Comparison of ENCODE assay signal across 7 cellular contexts in the genomic region with DNA sequence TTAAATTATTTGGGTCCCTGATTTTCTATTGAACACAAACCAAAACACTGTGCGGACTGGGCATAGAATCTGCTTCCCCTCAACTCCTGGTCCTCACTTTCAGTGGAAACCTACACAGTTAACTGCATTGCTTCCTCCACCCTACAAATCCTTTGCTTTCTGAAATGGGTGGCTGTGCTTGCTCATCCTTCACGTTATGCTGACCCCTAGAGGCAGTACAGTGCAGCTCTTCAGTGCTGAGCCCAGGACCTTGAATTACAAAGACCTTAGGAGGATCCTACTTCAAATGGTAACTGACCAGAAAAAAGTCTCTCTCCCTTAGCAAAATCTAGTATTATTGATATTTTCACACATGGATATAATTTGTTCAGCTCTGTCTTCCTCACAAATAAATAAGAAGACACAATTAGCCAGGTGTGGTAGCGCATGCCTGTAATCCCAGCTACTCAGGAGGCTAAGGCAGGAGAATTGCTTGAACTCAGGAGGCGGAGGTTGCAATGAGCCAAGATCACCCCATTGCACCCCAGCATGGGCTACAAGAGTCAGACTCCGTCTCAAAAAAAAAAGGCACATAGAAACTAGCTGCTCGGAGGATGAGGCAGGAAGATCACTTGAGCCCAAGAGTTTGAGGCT.
DNase-seq lines count a peak whose midpoint lies in the region; ATAC-seq, FAIRE-seq and TF ChIP-seq lines count a peak whose summit lies in the region.

No MANE protein-coding gene starts in this region.

- no peak overlapping the region for H3K4me3 ChIP-seq in KMS-11 (IDR thresholded peaks at IDR 0.05; ENCODE audit: insufficient read depth, low read depth, low read length)
- H3K4me3 ChIP-seq in Peyer's patch: no peak overlapping the region
- no peak overlapping the region for H3K4me3 ChIP-seq in kidney (ENCODE audit: low read length in 2 of 2)

- in situ Hi-C loops in T47D (cut with HindIII; ENCODE audit: low pct_unique_long_range_greater_than_20kb, low sequenced_read_pairs): no loop called here

- peak in 1 of 3 donors; percentile 58 for DNase-seq in Peyer's patch
- DNase-seq in T47D (ENCODE audit: low read depth in 1 of 2, low spot score in 1 of 2): peak; percentile 54 to 64
- no peak for DNase-seq in kidney
- DNase-seq in stromal cell of bone marrow (ENCODE audit: low read depth): peak; percentile 44

- no peak for FAIRE-seq in kidney (lab: Jason Lieb, UNC)

- H3K27ac ChIP-seq in KMS-11 (no peak overlapping the region), Peyer's patch (no peak overlapping the region), kidney (ENCODE audit: low read depth in 2 of 2, low read length in 2 of 2) (no peak overlapping the region)

- no peaks in the 10 kb centered on the region for H3K36me3 ChIP-seq in KMS-11 (ENCODE audit: insufficient read depth)
- peaks cover 0 to 35% (median 0%) of the 10 kb centered on the region in 3 donors for H3K36me3 ChIP-seq in Peyer's patch
- peaks cover 13 to 20% of the 10 kb centered on the region in 2 donors for H3K36me3 ChIP-seq in kidney (ENCODE audit: control insufficient read depth in 1 of 2, insufficient read depth in 2 of 2, low read length in 2 of 2)

- no peaks in the 10 kb centered on the region for H4K20me1 ChIP-seq in KMS-11 (ENCODE audit: insufficient read depth)

- no peaks in the 10 kb centered on the region for H3K4me1 ChIP-seq in KMS-11 (ENCODE audit: low read depth, poor library complexity, severe bottlenecking)
- no peaks in the 10 kb centered on the region for H3K4me1 ChIP-seq in Peyer's patch
- no peaks in the 10 kb centered on the region for H3K4me1 ChIP-seq in kidney (ENCODE audit: control insufficient read depth in 1 of 2, insufficient read depth in 1 of 2, low read depth in 1 of 2, low read length in 2 of 2)

- no peaks in the 10 kb centered on the region for H3K9me3 ChIP-seq in Peyer's patch
- H3K9me3 ChIP-seq in kidney (ENCODE audit: control insufficient read depth in 1 of 2, low read length in 2 of 2): no peaks in the 10 kb centered on the region

- TF ChIP-seq POLR2A in Peyer's patch (IDR thresholded peaks at IDR 0.05): no peak

- H3K4me2 ChIP-seq in KMS-11: no peak overlapping the region

- H3K27me3 ChIP-seq in KMS-11 (ENCODE audit: insufficient read depth, low read depth) (no peaks in the 10 kb centered on the region), Peyer's patch (no peaks in the 10 kb centered on the region)

- intact Hi-C loops in kidney (cut with DNase I): no loop called here

- H3K9ac ChIP-seq in KMS-11 (no peak overlapping the region), kidney (ENCODE audit: low read length in 2 of 2) (no peak overlapping the region)

- no peaks in the 10 kb centered on the region for H3K79me2 ChIP-seq in KMS-11 (ENCODE audit: insufficient read depth, low read depth)

- peak; percentile 76 for ATAC-seq in GM21737 (IDR thresholded peaks at IDR 0.05; ENCODE audit: unreplicated experiment)

- no peak overlapping the region for H2AFZ ChIP-seq in KMS-11 (ENCODE audit: low read depth)

- TF ChIP-seq CTCF in GM12801 (IDR thresholded peaks at IDR 0.05; ENCODE audit: extremely low read depth, insufficient read length) (peak; percentile 72), KMS-11 (conservative IDR thresholded peaks at IDR 0.05; ENCODE audit: low read depth, low read length) (peak; percentile 39), Peyer's patch (IDR thresholded peaks at IDR 0.05) (peak in 4 of 6 experiments; percentile 58 to 73 (median 62)), kidney (IDR thresholded peaks at IDR 0.05; ENCODE audit: borderline replicate concordance, extremely low read depth, insufficient read depth) (peak; percentile 64)
